Comparison of ENCODE assay signal across 8 cellular contexts in genomic region chr2:69177785-69178636, GRCh38.
A peak's percentile ranks its signal among the peaks of the same experiment; 100 is the strongest.
DNase-seq lines count a peak whose midpoint lies in the region; ATAC-seq and TF ChIP-seq lines count a peak whose summit lies in the region.

No MANE protein-coding gene starts in this region.

- peak overlapping the region; percentile 8 for H3K4me3 ChIP-seq in choroid plexus epithelial cell (ENCODE audit: low read depth, low read length)
- peak overlapping the region in 2 of 8 donors; percentile 2 to 20 for H3K4me3 ChIP-seq in spleen

- H3K27ac ChIP-seq in spleen = peak overlapping the region in 7 of 8 donors; percentile 80 to 92 (median 86)

- TF ChIP-seq CTCF in choroid plexus epithelial cell (conservative IDR thresholded peaks at IDR 0.05; ENCODE audit: low read depth, low read length) (no peak), spleen (IDR thresholded peaks at IDR 0.05 in 8 of 11, conservative IDR thresholded peaks at IDR 0.05 in 3 of 11) (no peak)

- no peak for TF ChIP-seq POLR2A in spleen (IDR thresholded peaks at IDR 0.05)

- 17 to 40% (median 26%) methylated on average over 19 to 20 of the region's 20 CpGs for WGBS in spleen, 5 donors

- H3K36me3 ChIP-seq in spleen = no peaks in the 10 kb centered on the region

- H3K27me3 ChIP-seq in spleen (replicated peaks in 1 of 7) = no peaks in the 10 kb centered on the region

- ATAC-seq in GM18511 (IDR thresholded peaks at IDR 0.05; ENCODE audit: unreplicated experiment) = peak; percentile 55
- no peak for ATAC-seq in HG03135 (IDR thresholded peaks at IDR 0.05; ENCODE audit: unreplicated experiment)
- ATAC-seq in HG02678 (IDR thresholded peaks at IDR 0.05; ENCODE audit: unreplicated experiment) = no peak

- peak; percentile 69 for DNase-seq in NCI-H69 (lab: John Stamatoyannopoulos, UW)
- DNase-seq in choroid plexus epithelial cell (ENCODE audit: low read depth) = peak; percentile 97
- peak; percentile 99 for DNase-seq in islet precursor cell
- peak; percentile 95 for DNase-seq in spleen
- no peak for DNase-seq in stimulated activated naive CD4-positive, alpha-beta T cell (lab: John Stamatoyannopoulos, UW)

- peaks cover 0 to 38% (median 21%) of the 10 kb centered on the region in 6 donors for H3K4me1 ChIP-seq in spleen

- no peaks in the 10 kb centered on the region for H3K9me3 ChIP-seq in spleen

- intact Hi-C loops in spleen (cut with DNase I; ENCODE audit: low total_unique reads) = no loop called here

Comparison
In these comparisons a context has a peak if more than half of its experiments do, and no peak if none do; other contexts are left out.
1. DNase-seq: peak in NCI-H69 (single experiment), choroid plexus epithelial cell (single experiment), islet precursor cell (single experiment) and spleen (single experiment); none in stimulated activated naive CD4-positive, alpha-beta T cell (0 of 6).